ENCODE assay signal across 26 cellular contexts in genomic region chr5:73918791-73919221, GRCh38.
DNase-seq lines count a peak whose midpoint lies in the region; ATAC-seq and TF ChIP-seq lines count a peak whose summit lies in the region.
"Had no signal": no experiment of that assay in that cellular context is flagged by ENCODE, and none has a peak within 500 bp of the region (broad histone marks: within the 10 kb centered on the region; RNA-seq: fewer than 3 reads in every experiment).

No MANE protein-coding gene starts in this region.

- no peaks in the 10 kb centered on the region for H3K79me2 ChIP-seq in OCI-LY7 (ENCODE audit: insufficient read depth, low read depth, low read length)

- no peaks in the 10 kb centered on the region for H3K9me3 ChIP-seq in OCI-LY7 (ENCODE audit: low read length)
- H3K9me3 ChIP-seq: ovary, right lobe of liver had no signal

- H4K20me1 ChIP-seq in OCI-LY7 (ENCODE audit: insufficient read depth, low read length): no peaks in the 10 kb centered on the region

- no peak for DNase-seq in CD14-positive monocyte (ENCODE audit: low spot score)
- DNase-seq in OCI-LY7 (ENCODE audit: low spot score): no peak
- no peak for DNase-seq in dorsolateral prefrontal cortex
- peak; percentile 25 for DNase-seq in midbrain (lab: John Stamatoyannopoulos, UW)
- DNase-seq in Kasumi-1 (lab: John Stamatoyannopoulos, UW): no peak
- DNase-seq in activated CD4-positive, alpha-beta T cell treated with anti-CD3 and anti-CD28 coated beads for 48 hours: no peak
- DNase-seq: activated CD4-positive, alpha-beta T cell treated with anti-CD3 and anti-CD28 coated beads, Interleukin-2, amount 50 U/mL, for 4 hours; activated CD8-positive, alpha-beta memory T cell treated with anti-CD3 and anti-CD28 coated beads, Interleukin-2, amount 50 U/mL, for 48 hours; activated naive CD8-positive, alpha-beta T cell treated with anti-CD3 and anti-CD28 coated beads for 36 hours; CD4-positive, CD25-positive, alpha-beta regulatory T cell; kidney glomerular epithelial cell; naive thymus-derived CD8-positive, alpha-beta T cell; NCI-H1105 treated with DMSO at 0.1 percent for 48 hours; NCI-H2081; NCI-H345; ovary; right lobe of liver; stimulated activated CD4-positive, alpha-beta T cell treated with anti-CD3 and anti-CD28 coated beads, Interleukin-15, amount 100 ng/mL, for 24 hours; stimulated activated CD8-positive, alpha-beta memory T cell treated with anti-CD3 and anti-CD28 coated beads, Interleukin-4, amount 100 ng/mL, for 48 hours; T-helper 2 cell had no signal

- H3K36me3 Mint-ChIP-seq in CD14-positive monocyte: no peaks in the 10 kb centered on the region
- H3K36me3 Mint-ChIP-seq: activated naive CD8-positive, alpha-beta T cell treated with anti-CD3 and anti-CD28 coated beads for 36 hours; CD4-positive, CD25-positive, alpha-beta regulatory T cell; naive thymus-derived CD8-positive, alpha-beta T cell had no signal

- H3K27me3 ChIP-seq in dorsolateral prefrontal cortex: no peaks in the 10 kb centered on the region
- H3K27me3 ChIP-seq: ovary, right lobe of liver had no signal

- H3K27ac ChIP-seq in OCI-LY7 (ENCODE audit: low read depth, low read length, poor library complexity, severe bottlenecking) (no peak overlapping the region), dorsolateral prefrontal cortex (peak overlapping the region in 30 of 59 donors; percentile 4 to 74 (median 36))
- H3K27ac ChIP-seq: HL-60, right lobe of liver had no signal

- TF ChIP-seq CTCF in CD14-positive monocyte (IDR thresholded peaks at IDR 0.05) (no peak), OCI-LY7 (conservative IDR thresholded peaks at IDR 0.05; ENCODE audit: low read length) (no peak), dorsolateral prefrontal cortex (IDR thresholded peaks at IDR 0.05 in 54 of 56, conservative IDR thresholded peaks at IDR 0.05 in 2 of 56; ENCODE audit: low read depth in 1 of 56, partially characterized antibody in 56 of 56) (no peak)

- ATAC-seq in HG02623 (IDR thresholded peaks at IDR 0.05; ENCODE audit: unreplicated experiment): no peak
- ATAC-seq: GM23338; HepG2; naive thymus-derived CD8-positive, alpha-beta T cell; Panc1; right lobe of liver had no signal

- H3K4me2 ChIP-seq in OCI-LY7 (ENCODE audit: low read length): peak overlapping the region; percentile 17; the same call in 1 of the 2 replicates
- H3K4me2 ChIP-seq: GM23338 had no signal

- CTCF ChIA-PET in OCI-LY7 (lab: Charles Lee; ENCODE audit: unreplicated experiment): no interaction called here

- peak overlapping the region in 2 of 7 donors; percentile 19 to 42 for H3K27ac Mint-ChIP-seq in CD14-positive monocyte
- H3K27ac Mint-ChIP-seq: activated naive CD8-positive, alpha-beta T cell treated with anti-CD3 and anti-CD28 coated beads for 36 hours; activated T-helper 2 cell treated with anti-CD3 and anti-CD28 coated beads, Interferon-gamma antibody, Interleukin-2, Interleukin-4, amounts not matched to agents 10 μg/mL and 5 μg/mL and 100 μg/mL, durations not matched to agents 14 hours and 24 hours and 36 hours; CD4-positive, CD25-positive, alpha-beta regulatory T cell; GM23338; naive thymus-derived CD8-positive, alpha-beta T cell had no signal

- POLR2A ChIA-PET in OCI-LY7 (lab: Charles Lee): interaction anchor here (0.9 kb wide), 1 partner anchor 9 kb away, joined by 3 read pairs; no protein-coding TSS in a partner anchor

- BruUV-seq in OCI-LY7 (replicated peaks; lab: Mats Ljungman, UMichigan): no TSS peak

- no peaks in the 10 kb centered on the region for H3K9me2 ChIP-seq in OCI-LY7 (ENCODE audit: insufficient read depth, low read length)

- H3K9me3 Mint-ChIP-seq in CD14-positive monocyte: no peaks in the 10 kb centered on the region
- H3K9me3 Mint-ChIP-seq: activated naive CD8-positive, alpha-beta T cell treated with anti-CD3 and anti-CD28 coated beads for 36 hours; activated T-helper 2 cell treated with anti-CD3 and anti-CD28 coated beads, Interferon-gamma antibody, Interleukin-2, Interleukin-4, amounts not matched to agents 10 μg/mL and 5 μg/mL and 100 μg/mL, durations not matched to agents 14 hours and 24 hours and 36 hours; GM23338; naive thymus-derived CD8-positive, alpha-beta T cell had no signal

- H3K4me3 ChIP-seq in OCI-LY7 (ENCODE audit: low read depth, low read length, poor library complexity, severe bottlenecking) (no peak overlapping the region), dorsolateral prefrontal cortex (peak overlapping the region in 2 of 59 donors; percentile 15 to 22)
- H3K4me3 ChIP-seq: GM23338, ovary, right lobe of liver had no signal

- intact Hi-C loops in CD14-positive monocyte (cut with micrococcal nuclease) (no loop called here), OCI-LY7 (cut with micrococcal nuclease; ENCODE audit: unreplicated experiment) (no loop called here), dorsolateral prefrontal cortex (cut with DNase I) (no loop called here)

- no peaks in the 10 kb centered on the region for H3K36me3 ChIP-seq in OCI-LY7 (ENCODE audit: insufficient read depth, low read length)
- H3K36me3 ChIP-seq: ovary, right lobe of liver had no signal

- peak overlapping the region; percentile 58 to 61 for H3K4me3 Mint-ChIP-seq in CD14-positive monocyte
- H3K4me3 Mint-ChIP-seq: activated naive CD8-positive, alpha-beta T cell treated with anti-CD3 and anti-CD28 coated beads for 36 hours; CD4-positive, CD25-positive, alpha-beta regulatory T cell; GM23338; naive thymus-derived CD8-positive, alpha-beta T cell had no signal

- peaks cover 27% of the 10 kb centered on the region for H3K4me1 Mint-ChIP-seq in CD14-positive monocyte
- H3K4me1 Mint-ChIP-seq: activated naive CD8-positive, alpha-beta T cell treated with anti-CD3 and anti-CD28 coated beads for 36 hours; CD4-positive, CD25-positive, alpha-beta regulatory T cell; naive thymus-derived CD8-positive, alpha-beta T cell had no signal

- peak overlapping the region; percentile 84 for H2AFZ ChIP-seq in OCI-LY7 (ENCODE audit: low read length)
- H2AFZ ChIP-seq: GM23338 had no signal

- peaks cover 15% of the 10 kb centered on the region for H3K4me1 ChIP-seq in OCI-LY7 (ENCODE audit: insufficient read depth, low read length, poor library complexity, severe bottlenecking)

- H3K27me3 Mint-ChIP-seq in CD14-positive monocyte (ENCODE audit: low read depth in 3 of 3): no peaks in the 10 kb centered on the region
